8 cellular contexts compared by ENCODE assay signal in the genomic region with DNA sequence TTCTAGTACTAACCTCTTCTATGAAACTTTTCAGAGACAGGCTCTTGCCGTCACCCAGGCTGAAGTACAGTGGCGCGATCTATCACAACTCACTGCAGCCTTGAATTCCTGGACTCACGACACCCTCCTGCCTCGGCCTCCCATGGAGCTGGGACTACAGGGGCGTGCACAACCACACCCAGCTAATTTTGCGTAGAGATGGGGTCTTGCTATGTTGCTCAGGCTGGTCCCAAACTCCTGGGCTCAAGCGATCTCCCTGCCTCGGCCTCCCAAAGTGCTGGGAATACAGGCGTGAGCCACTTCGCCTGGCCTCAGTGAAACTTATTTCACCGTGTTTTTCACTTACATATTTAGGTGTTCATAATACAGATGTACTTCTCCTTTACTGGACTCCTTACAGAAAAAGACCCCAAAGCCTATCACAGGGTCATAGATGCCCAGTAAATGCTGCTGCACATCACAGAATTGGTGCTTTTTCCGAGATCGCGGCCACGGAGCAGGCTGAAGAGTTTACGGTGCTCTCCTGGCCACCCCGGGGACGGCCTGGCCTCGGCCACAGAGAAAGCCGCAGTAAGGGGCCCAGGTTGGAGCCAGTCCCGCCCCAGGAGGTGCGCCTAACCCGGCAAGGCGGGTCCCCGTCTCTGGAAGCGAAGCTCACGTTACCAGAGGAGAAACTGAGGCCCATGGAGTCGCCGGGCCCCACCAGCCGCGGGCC. TPM values are rescaled to one million over a fixed set of nuclear protein-coding genes. Genes with fewer than 3 reads are reported as not detected.
A peak's percentile ranks its signal among the peaks of the same experiment; 100 is the strongest.
DNase-seq lines count a peak whose midpoint lies in the region; ATAC-seq and TF ChIP-seq lines count a peak whose summit lies in the region.

No MANE protein-coding gene starts in this region.

- in situ Hi-C loops in astrocyte of the cerebellum (cut with HindIII; ENCODE audit: low sequenced_read_pairs): no loop called here

- peak overlapping the region; percentile 73 for H3K9ac ChIP-seq in HUES48 (ENCODE audit: low read depth, low read length)

- no peak for DNase-seq in AG04449 (ENCODE audit: low read depth, low spot score)
- DNase-seq in astrocyte of the cerebellum (ENCODE audit: low read depth): no peak
- no peak for DNase-seq in kidney epithelial cell (ENCODE audit: low read depth)
- no peak for DNase-seq in thoracic aorta (ENCODE audit: low spot score)
- no peak for DNase-seq in NK-92 (lab: John Stamatoyannopoulos, UW; ENCODE audit: unreplicated experiment)
- DNase-seq in NCI-H526 treated with DMSO at 0.1 percent for 48 hours (lab: John Stamatoyannopoulos, UW): no peak

- ATAC-seq in GM19328 (IDR thresholded peaks at IDR 0.05; ENCODE audit: unreplicated experiment): peak; percentile 2
- ATAC-seq in thoracic aorta (ENCODE audit: insufficient number of reproducible peaks, low FRiP score, low read depth): peak; percentile 6

- peak overlapping the region; percentile 91 for H3K4me3 ChIP-seq in AG04449 (ENCODE audit: low read depth, low read length)
- peak overlapping the region; percentile 83 for H3K4me3 ChIP-seq in HUES48 (ENCODE audit: low read depth, low read length)
- peak overlapping the region; percentile 94 for H3K4me3 ChIP-seq in astrocyte of the cerebellum (ENCODE audit: low read depth, low read length)
- H3K4me3 ChIP-seq in kidney epithelial cell (ENCODE audit: low read depth, low read length): peak overlapping the region; percentile 86
- peak overlapping the region; percentile 94 for H3K4me3 ChIP-seq in thoracic aorta

- no peaks in the 10 kb centered on the region for H3K9me3 ChIP-seq in HUES48 (ENCODE audit: control insufficient read depth, insufficient read depth, low read length)
- H3K9me3 ChIP-seq in thoracic aorta: no peaks in the 10 kb centered on the region

- H3K4me1 ChIP-seq in HUES48 (ENCODE audit: control insufficient read depth, insufficient read depth, low read length) (no peaks in the 10 kb centered on the region), thoracic aorta (ENCODE audit: control insufficient read depth in 1 of 2, low read depth in 2 of 2) (peaks cover 10 to 20% of the 10 kb centered on the region in 2 donors)

- no peak for TF ChIP-seq CTCF in AG04449 (IDR thresholded peaks at IDR 0.05; ENCODE audit: insufficient read depth, low read length, missing control alignments)
- no peak for TF ChIP-seq CTCF in astrocyte of the cerebellum (IDR thresholded peaks at IDR 0.05; ENCODE audit: low read depth, low read length, missing control alignments)
- no peak for TF ChIP-seq CTCF in kidney epithelial cell (IDR thresholded peaks at IDR 0.05; ENCODE audit: insufficient read depth, low read length, poor library complexity, severe bottlenecking)
- no peak for TF ChIP-seq CTCF in thoracic aorta (IDR thresholded peaks at IDR 0.05)

- H3K36me3 ChIP-seq in HUES48 (ENCODE audit: control insufficient read depth, insufficient read depth, low read length) (peaks cover 21% of the 10 kb centered on the region), kidney epithelial cell (ENCODE audit: control insufficient read depth, insufficient read depth, low read length) (peaks cover 4% of the 10 kb centered on the region), thoracic aorta (peaks cover 22% of the 10 kb centered on the region)

- peaks cover 24% of the 10 kb centered on the region for H3K27me3 ChIP-seq in HUES48 (ENCODE audit: control insufficient read depth, insufficient read depth, low read length)
- H3K27me3 ChIP-seq in kidney epithelial cell (ENCODE audit: control insufficient read depth, insufficient read depth, low read length): no peaks in the 10 kb centered on the region
- H3K27me3 ChIP-seq in thoracic aorta (replicated peaks; ENCODE audit: insufficient read depth): no peaks in the 10 kb centered on the region

- POLR2A ChIA-PET in AG04449 (lab: Yijun Ruan, JAX): interaction anchor here (0.8 to 1.4 kb wide), 6 partner anchors 10 to 45 kb away, joined by 3 to 9 read pairs (median 4); a partner anchor contains a TSS

- CTCF ChIA-PET in AG04449 (lab: Yijun Ruan, JAX): interaction anchor here (1.3 to 2.9 kb wide), 4 partner anchors 10 to 148 kb away, joined by 4 to 14 read pairs (median 8); no protein-coding TSS in a partner anchor

- H3K27ac ChIP-seq in HUES48 (ENCODE audit: low read depth, low read length) (peak overlapping the region; percentile 68), thoracic aorta (peak overlapping the region; percentile 79)

RNA-seq across cellular contexts. Expression of a gene that starts 0.6 kb away (rescaled TPM):
- total RNA-seq in kidney epithelial cell: 56.5 and 65.4 TPM in 2 replicates
- total RNA-seq in thoracic aorta: 10 to 100 TPM; 17.1 to 31.7 TPM

RNA-seq across cellular contexts. Expression of a gene that starts 20.3 kb away (rescaled TPM):
- total RNA-seq in kidney epithelial cell (54.8 and 83.9 TPM in 2 replicates), thoracic aorta (100 to 1,000 TPM in 1 of 2 donors, 10 to 100 TPM in 1; 99.8 to 129 TPM)

RNA-seq across cellular contexts. Expression of a gene that starts 46.5 kb away (rescaled TPM):
- total RNA-seq in kidney epithelial cell (0.04 and 0.14 TPM in 2 replicates), thoracic aorta (10 to 100 TPM in 1 of 2 donors, 1 to 10 TPM in 1; 6.4 to 36.4 TPM)

RNA-seq across cellular contexts. Expression of a gene that starts 55.7 kb away (rescaled TPM):
- total RNA-seq in kidney epithelial cell (60.3 and 61.1 TPM in 2 replicates), thoracic aorta (10 to 100 TPM; 43.9 to 65.3 TPM)
